Comparison of ENCODE assay signal across 7 cellular contexts in the genomic region with DNA sequence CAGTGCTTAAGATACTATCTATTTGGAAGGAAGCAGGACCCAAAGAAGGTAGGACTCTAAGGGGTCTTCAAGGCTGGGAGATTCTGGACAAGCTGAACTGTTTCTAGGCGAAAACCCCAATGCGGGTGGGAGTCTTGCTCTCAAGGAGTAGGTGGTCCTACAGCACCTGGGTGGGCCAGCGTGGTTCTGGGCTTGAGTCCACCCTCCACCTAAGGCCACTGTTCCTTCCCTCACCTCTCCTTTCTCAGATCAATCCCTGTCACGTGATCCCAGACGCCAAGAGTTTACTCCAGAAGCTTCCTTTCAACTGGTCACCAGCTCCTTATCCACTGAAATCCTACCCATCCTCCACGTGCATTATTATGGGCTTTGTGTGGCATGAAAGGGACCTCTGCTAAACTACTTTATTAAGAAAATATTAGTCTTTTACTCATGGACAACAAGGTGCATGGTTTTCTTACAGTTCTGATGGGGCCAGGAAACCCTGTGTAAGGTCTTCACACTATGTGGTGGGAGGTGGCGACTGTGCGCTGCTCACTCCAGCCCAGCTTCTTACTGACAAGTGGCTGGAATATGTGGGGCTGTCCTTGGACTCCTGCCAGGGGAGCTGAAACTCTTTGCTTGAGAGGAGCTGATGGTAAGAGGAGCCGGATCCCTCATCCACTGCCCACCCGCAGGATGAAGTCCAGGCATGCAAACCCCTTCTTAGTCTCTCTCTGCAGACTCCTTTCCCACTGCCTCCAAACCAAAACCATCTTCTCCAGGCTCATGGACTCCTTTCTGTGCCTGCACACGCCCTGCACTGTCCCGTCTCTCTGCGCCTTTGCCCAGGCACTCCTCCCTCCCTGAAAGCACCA. TPM values are rescaled to one million over a fixed set of nuclear protein-coding genes. Genes with fewer than 3 reads are reported as not detected.
DNase-seq lines count a peak whose midpoint lies in the region; ATAC-seq and TF ChIP-seq lines count a peak whose summit lies in the region.

No MANE protein-coding gene starts in this region.

- no peak for TF ChIP-seq CTCF in GM12865 (IDR thresholded peaks at IDR 0.05; ENCODE audit: insufficient read depth, low read depth, low read length, missing control alignments)
- no peak for TF ChIP-seq CTCF in mammary epithelial cell (conservative IDR thresholded peaks at IDR 0.05 in 1 of 2, IDR thresholded peaks at IDR 0.05 in 1 of 2; ENCODE audit: extremely low read depth in 1 of 2, insufficient read depth in 1 of 2, low read depth in 1 of 2, low read length in 2 of 2)
- no peak for TF ChIP-seq CTCF in left lung (IDR thresholded peaks at IDR 0.05)

- in situ Hi-C loops in mammary epithelial cell (cut with MboI; ENCODE audit: low sequenced_read_pairs in 2 of 2) = no loop called here

- H3K36me3 ChIP-seq in mammary epithelial cell (ENCODE audit: insufficient read depth, low read length) (peaks cover 25% of the 10 kb centered on the region), left lung (peaks cover 0 to 33% of the 10 kb centered on the region in 2 donors)

- peak; percentile 28 for ATAC-seq in left lung
- no peak for ATAC-seq in GM18511 (IDR thresholded peaks at IDR 0.05; ENCODE audit: unreplicated experiment)

- peaks cover 48% of the 10 kb centered on the region for H3K79me2 ChIP-seq in mammary epithelial cell (ENCODE audit: insufficient read depth, low read length)

- DNase-seq in GM12865 (ENCODE audit: low read depth) (peak; percentile 25), NCI-H460 (ENCODE audit: extremely low read depth, low read depth) (peak; percentile 57), mammary epithelial cell (peak; percentile 54), left lung (peak in 1 of 2 donors; percentile 76), NCI-H2171 treated with DMSO at 0.1 percent for 48 hours (lab: John Stamatoyannopoulos, UW) (no peak)

- peaks cover 11% of the 10 kb centered on the region for H3K4me1 ChIP-seq in mammary epithelial cell (ENCODE audit: insufficient read depth, low read length)
- H3K4me1 ChIP-seq in left lung = peaks cover 12 to 34% of the 10 kb centered on the region in 2 donors

- no TSS peak for BruUV-seq in mammary epithelial cell (replicated peaks; lab: Mats Ljungman, UMichigan)

- intact Hi-C loops in mammary epithelial cell (cut with micrococcal nuclease) = loop anchor here (2.0 to 10.0 kb wide), 5 partner anchors 73 to 299 kb away; a partner anchor contains a TSS
- intact Hi-C loops in left lung (cut with DNase I) = no loop called here

- H2AFZ ChIP-seq in mammary epithelial cell (ENCODE audit: low read depth, low read length) = peak overlapping the region; percentile 84

- H3K9ac ChIP-seq in mammary epithelial cell (ENCODE audit: insufficient read depth, low read length) = no peak overlapping the region

- H3K27me3 ChIP-seq in mammary epithelial cell (ENCODE audit: insufficient read depth, low read length) (no peaks in the 10 kb centered on the region), left lung (no peaks in the 10 kb centered on the region)

- CTCF ChIA-PET in mammary epithelial cell (lab: Charles Lee; ENCODE audit: low non-redundant PET) = no interaction called here

- no peaks in the 10 kb centered on the region for H3K9me3 ChIP-seq in mammary epithelial cell (replicated peaks; ENCODE audit: insufficient read depth, low read length)
- H3K9me3 ChIP-seq in left lung = no peaks in the 10 kb centered on the region

- peak overlapping the region; percentile 92 for H3K27ac Mint-ChIP-seq in stimulated activated naive CD8-positive, alpha-beta T cell treated with anti-CD3 and anti-CD28 coated beads, Interleukin-15, Interleukin-2, amounts not matched to agents 100 ng/mL and 50 ng/mL, for 24 hours

- H3K9me3 Mint-ChIP-seq in stimulated activated naive CD8-positive, alpha-beta T cell treated with anti-CD3 and anti-CD28 coated beads, Interleukin-15, Interleukin-2, amounts not matched to agents 100 ng/mL and 50 ng/mL, for 24 hours = no peaks in the 10 kb centered on the region

- peak overlapping the region; percentile 92 for H3K4me2 ChIP-seq in mammary epithelial cell (ENCODE audit: insufficient read depth, low read depth, low read length)

- no peaks in the 10 kb centered on the region for H3K27me3 Mint-ChIP-seq in stimulated activated naive CD8-positive, alpha-beta T cell treated with anti-CD3 and anti-CD28 coated beads, Interleukin-15, Interleukin-2, amounts not matched to agents 100 ng/mL and 50 ng/mL, for 24 hours

- WGBS in mammary epithelial cell (ENCODE audit: low coverage, missing lambda C conversion rate) = 25% methylated on average over 4 of the region's 13 CpGs

- no peaks in the 10 kb centered on the region for H4K20me1 ChIP-seq in mammary epithelial cell (ENCODE audit: insufficient read depth, low read length)

- H3K4me3 ChIP-seq in GM12865 (ENCODE audit: low read depth, low read length) (peak overlapping the region; percentile 81), mammary epithelial cell (replicated peaks in 1 of 3; ENCODE audit: insufficient read depth in 1 of 3, low read depth in 2 of 3, low read length in 3 of 3) (peak overlapping the region; percentile 58 to 97 (median 88)), left lung (peak overlapping the region; percentile 53 to 73)

- H3K27ac ChIP-seq in mammary epithelial cell (ENCODE audit: insufficient read depth, low read depth, low read length) (no peak overlapping the region), left lung (peak overlapping the region; percentile 80 to 83)

- H3K4me1 Mint-ChIP-seq in stimulated activated naive CD8-positive, alpha-beta T cell treated with anti-CD3 and anti-CD28 coated beads, Interleukin-15, Interleukin-2, amounts not matched to agents 100 ng/mL and 50 ng/mL, for 24 hours (ENCODE audit: low read depth) = peaks cover 28% of the 10 kb centered on the region

- dilution Hi-C loops in mammary epithelial cell (cut with HindIII; ENCODE audit: low sequenced_read_pairs) = loop anchor here (5.0 kb wide), 1 partner anchor 64 kb away; no protein-coding TSS in a partner anchor

- H3K36me3 Mint-ChIP-seq in stimulated activated naive CD8-positive, alpha-beta T cell treated with anti-CD3 and anti-CD28 coated beads, Interleukin-15, Interleukin-2, amounts not matched to agents 100 ng/mL and 50 ng/mL, for 24 hours (ENCODE audit: low read depth) = peaks cover 41% of the 10 kb centered on the region

- peak overlapping the region; percentile 94 for H3K4me3 Mint-ChIP-seq in stimulated activated naive CD8-positive, alpha-beta T cell treated with anti-CD3 and anti-CD28 coated beads, Interleukin-15, Interleukin-2, amounts not matched to agents 100 ng/mL and 50 ng/mL, for 24 hours

RNA-seq across cellular contexts. Expression of a gene that starts 1.6 kb away (rescaled TPM):
- 22.7 and 23.4 TPM in 2 replicates for total RNA-seq in NCI-H460 (2014; rRNA removed; shearing (Covaris generic))
- polyA plus RNA-seq in NCI-H460 (2014; cell fraction: nucleus; rRNA removed) = 32.6 and 35.4 TPM in 2 replicates
- total RNA-seq in mammary epithelial cell (10 to 100 TPM; 22.1 to 34.3 TPM), left lung (10 to 100 TPM; 19.9 to 22.9 TPM)
- 9.4 TPM for polyA plus RNA-seq in mammary epithelial cell
- 22.3 TPM for polyA minus RNA-seq in mammary epithelial cell

RNA-seq across cellular contexts. Expression of a gene that starts 35.2 kb away (rescaled TPM):
- 9.1 and 10.1 TPM in 2 replicates for total RNA-seq in NCI-H460 (2014; rRNA removed; shearing (Covaris generic))
- 4.5 and 6.7 TPM in 2 replicates for polyA plus RNA-seq in NCI-H460 (2014; cell fraction: nucleus; rRNA removed)
- total RNA-seq in mammary epithelial cell = 10 to 100 TPM in 1 of 2 donors, 1 to 10 TPM in 1; 9.2 to 20.0 TPM
- 8.4 TPM for polyA plus RNA-seq in mammary epithelial cell
- polyA minus RNA-seq in mammary epithelial cell = 1.4 TPM
- total RNA-seq in left lung = 1 to 10 TPM; 9.3 to 9.5 TPM
